In genomic region chr2:74530239-74531161, GRCh38 we compare ENCODE assay signal across 8 cellular contexts. TPM values are rescaled to one million over a fixed set of nuclear protein-coding genes. Genes with fewer than 3 reads are reported as not detected.
DNase-seq lines count a peak whose midpoint lies in the region; ATAC-seq and TF ChIP-seq lines count a peak whose summit lies in the region.

No MANE protein-coding gene starts in this region.

- no peaks in the 10 kb centered on the region for H3K27me3 ChIP-seq in breast epithelium

- intact Hi-C loops in breast epithelium (cut with DNase I; ENCODE audit: low total_unique reads), result no loop called here

- peak overlapping the region; percentile 90 to 92 for H3K27ac ChIP-seq in breast epithelium

- no peaks in the 10 kb centered on the region for H3K36me3 ChIP-seq in breast epithelium

- H3K4me3 ChIP-seq in AG10803 (ENCODE audit: low read length), result peak overlapping the region; percentile 99
- H3K4me3 ChIP-seq in breast epithelium, result peak overlapping the region; percentile 75 to 92 (median 77)

- no peak for TF ChIP-seq POLR2A in breast epithelium (IDR thresholded peaks at IDR 0.05)

- no peak for TF ChIP-seq CTCF in AG10803 (conservative IDR thresholded peaks at IDR 0.05; ENCODE audit: low read length)
- TF ChIP-seq CTCF in breast epithelium (IDR thresholded peaks at IDR 0.05), result no peak

- no peaks in the 10 kb centered on the region for H3K9me3 ChIP-seq in breast epithelium

- H3K4me1 ChIP-seq in breast epithelium, result peaks cover 0 to 18% of the 10 kb centered on the region in 2 donors

- ATAC-seq in GM18907 (IDR thresholded peaks at IDR 0.05; ENCODE audit: unreplicated experiment) (peak; percentile 44), HG03354 (IDR thresholded peaks at IDR 0.05; ENCODE audit: poor library complexity, severe bottlenecking, unreplicated experiment) (peak; percentile 36), GM18517 (IDR thresholded peaks at IDR 0.05; ENCODE audit: unreplicated experiment) (no peak)

- DNase-seq in AG10803 (ENCODE audit: low read depth), result peak; percentile 51
- peak; percentile 34 for DNase-seq in SW480 (ENCODE audit: low spot score)
- DNase-seq in breast epithelium (ENCODE audit: low spot score in 2 of 2), result no peak
- peak; percentile 63 for DNase-seq in iris pigment epithelial cell (ENCODE audit: low read depth)
- DNase-seq in stimulated activated CD4-positive, alpha-beta T cell treated with anti-CD3 and anti-CD28 coated beads, Interleukin-12 subunit alpha, Interleukin-12 subunit beta, amount 100 ng/mL, for 4 hours, result peak; percentile 41

RNA-seq across cellular contexts. Expression of gene HTRA2, which starts 0.8 kb away (rescaled TPM):
- 10 to 100 TPM; 32.1 to 34.5 (median 32.5) TPM for total RNA-seq in breast epithelium

RNA-seq across cellular contexts. Expression of gene AUP1, which starts 1.0 kb away (rescaled TPM):
- 100 to 1,000 TPM; 108 to 130 (median 128) TPM for total RNA-seq in breast epithelium

RNA-seq across cellular contexts. Expression of gene DQX1, which starts 4.5 kb away (rescaled TPM):
- total RNA-seq in breast epithelium, result under 1 TPM in 1 of 3 donors, not detected in 2; 0.66 TPM

RNA-seq across cellular contexts. Expression of gene TLX2, which starts 16.2 kb away (rescaled TPM):
- not detected for total RNA-seq in breast epithelium

RNA-seq across cellular contexts. Expression of gene PCGF1, which starts 23.0 kb away (rescaled TPM):
- total RNA-seq in breast epithelium, result 10 to 100 TPM; 18.3 to 20.3 (median 19.8) TPM

Comparison
In these comparisons a context has a peak if more than half of its experiments do, and no peak if none do; other contexts are left out.
1. DNase-seq: peak in AG10803 (single experiment), SW480 (single experiment), iris pigment epithelial cell (single experiment) and stimulated activated CD4-positive, alpha-beta T cell treated with anti-CD3 and anti-CD28 coated beads, Interleukin-12 subunit alpha, Interleukin-12 subunit beta, amount 100 ng/mL, for 4 hours (single experiment); none in breast epithelium (0 of 2).